In genomic region chr22:20727118-20728015, GRCh38 we compare ENCODE assay signal across 1 cellular context.
TF ChIP-seq lines count a peak whose summit lies in the region.

No MANE protein-coding gene starts in this region.

TF ChIP-seq in K562, 482 proteins besides CTCF, POLR2A, EP300 and RAD21 (continued from another document and continues in another):
- TF ChIP-seq MGA (IDR thresholded peaks at IDR 0.05): no peak
- TF ChIP-seq ATF2 (CRISPR knock-in tag; IDR thresholded peaks at IDR 0.05): peak; percentile 4; the same call in 1 of the 2 replicates
- no peak for TF ChIP-seq NONO (IDR thresholded peaks at IDR 0.05; ENCODE audit: low read depth in 2 of 2, low read length in 1 of 2)
- no peak for TF ChIP-seq ARID3B (CRISPR knock-in tag; IDR thresholded peaks at IDR 0.05; ENCODE audit: borderline replicate concordance)
- no peak for TF ChIP-seq HNRNPH1 (optimal IDR thresholded peaks at IDR 0.05; ENCODE audit: low read depth, low read length)
- TF ChIP-seq THRA (IDR thresholded peaks at IDR 0.05): no peak
- no peak for TF ChIP-seq ZKSCAN1 (IDR thresholded peaks at IDR 0.05; ENCODE audit: low read depth, low read length)
- no peak for TF ChIP-seq HMGN3 (IDR thresholded peaks at IDR 0.05; ENCODE audit: borderline replicate concordance, extremely low read depth, insufficient read length, low read depth, low read length)
- no peak for TF ChIP-seq ZNF589 (CRISPR knock-in tag; IDR thresholded peaks at IDR 0.05; ENCODE audit: low read depth)
- TF ChIP-seq GMEB1 (CRISPR knock-in tag; IDR thresholded peaks at IDR 0.05): no peak
- TF ChIP-seq ETS2 (tag; IDR thresholded peaks at IDR 0.05; ENCODE audit: borderline replicate concordance, poor library complexity, severe bottlenecking): no peak
- no peak for TF ChIP-seq TAF1 (IDR thresholded peaks at IDR 0.05; ENCODE audit: control insufficient read depth, extremely low read depth, insufficient read depth, low read length, severe bottlenecking)
- no peak for TF ChIP-seq SFPQ (IDR thresholded peaks at IDR 0.05; ENCODE audit: low read depth, low read length)
- TF ChIP-seq CBFA2T3 (IDR thresholded peaks at IDR 0.05): no peak
- TF ChIP-seq HDAC6 (IDR thresholded peaks at IDR 0.05; ENCODE audit: low read depth, low read length): 0 out of 2 replicates have a peak, but pooled peaks have one; percentile 20
- TF ChIP-seq CBFA2T2 (conservative IDR thresholded peaks at IDR 0.05): no peak
- TF ChIP-seq ZNF324 (CRISPR knock-in tag; IDR thresholded peaks at IDR 0.05): no peak
- no peak for TF ChIP-seq SNIP1 (IDR thresholded peaks at IDR 0.05; ENCODE audit: low read depth)
- 0 out of 2 replicates have a peak, but pooled peaks have one; percentile 51 for TF ChIP-seq STAT6 (CRISPR knock-in tag; IDR thresholded peaks at IDR 0.05)
- 0 out of 4 replicates have a peak, but pooled peaks of 1 of the 2 experiments have one; percentile 25 for TF ChIP-seq FOXA3 (CRISPR knock-in tag; conservative IDR thresholded peaks at IDR 0.05 in 1 of 2, IDR thresholded peaks at IDR 0.05 in 1 of 2)
- TF ChIP-seq HDAC8 (tag; IDR thresholded peaks at IDR 0.05): no peak
- no peak for TF ChIP-seq ZBTB9 (CRISPR knock-in tag; IDR thresholded peaks at IDR 0.05)
- no peak for TF ChIP-seq ZNF316 (IDR thresholded peaks at IDR 0.05)
- no peak for TF ChIP-seq ZNF655 (CRISPR knock-in tag; IDR thresholded peaks at IDR 0.05)
- no peak for TF ChIP-seq ZC3H8 (IDR thresholded peaks at IDR 0.05)
- TF ChIP-seq CEBPG (CRISPR knock-in tag; IDR thresholded peaks at IDR 0.05): no peak
- TF ChIP-seq CEBPG (tag; conservative IDR thresholded peaks at IDR 0.05 in 1 of 2, IDR thresholded peaks at IDR 0.05 in 1 of 2): no peak
- no peak for TF ChIP-seq BHLHE40 (IDR thresholded peaks at IDR 0.05; ENCODE audit: low read length)
